ENCODE assay signal across 1 cellular context in genomic region chr17:41919840-41920579, GRCh38.
TF ChIP-seq lines count a peak whose summit lies in the region.

No MANE protein-coding gene starts in this region.

TF ChIP-seq in IMR-90, 13 proteins besides CTCF, POLR2A, EP300 and RAD21 (continued from another document):
- TF ChIP-seq ELK1 (IDR thresholded peaks at IDR 0.05; ENCODE audit: borderline replicate concordance, low read depth, low read length), result no peak
